ENCODE assay signal across 1 cellular context in genomic region chr14:90814806-90815566, GRCh38.
TF ChIP-seq lines count a peak whose summit lies in the region.

No MANE protein-coding gene starts in this region.

TF ChIP-seq in endothelial cell of umbilical vein, 7 proteins besides CTCF, POLR2A, EP300 and RAD21 (continued from another document):
- TF ChIP-seq EZH2 (IDR thresholded peaks at IDR 0.05; ENCODE audit: borderline replicate concordance, low read depth, low read length, severe bottlenecking), result no peak
